ENCODE assay signal across 8 cellular contexts in genomic region chr16:47143329-47143676, GRCh38. TPM values are rescaled to one million over a fixed set of nuclear protein-coding genes. Genes with fewer than 3 reads are reported as not detected.
DNase-seq lines count a peak whose midpoint lies in the region; ATAC-seq lines count a peak whose summit lies in the region.

No MANE protein-coding gene starts in this region.

- H3K4me1 ChIP-seq in mesodermal cell (ENCODE audit: control insufficient read depth, insufficient read depth, low read length, poor library complexity, severe bottlenecking), result no peaks in the 10 kb centered on the region

- H3K4me1 Mint-ChIP-seq in effector memory CD8-positive, alpha-beta T cell (ENCODE audit: low read depth in 2 of 2), result peaks cover 10 to 11% of the 10 kb centered on the region in 2 donors

- no peaks in the 10 kb centered on the region for H3K36me3 ChIP-seq in mesodermal cell (ENCODE audit: control insufficient read depth, insufficient read depth, low read length)

- H3K4me3 ChIP-seq in mesodermal cell (ENCODE audit: extremely low read depth, insufficient read depth, low read length, poor library complexity, severe bottlenecking), result peak overlapping the region; percentile 62

- peaks cover 3% of the 10 kb centered on the region for H3K36me3 Mint-ChIP-seq in effector memory CD8-positive, alpha-beta T cell (ENCODE audit: insufficient read depth)

- H3K9me3 ChIP-seq in mesodermal cell (ENCODE audit: control insufficient read depth, low read length), result no peaks in the 10 kb centered on the region

- H3K27me3 Mint-ChIP-seq in effector memory CD8-positive, alpha-beta T cell, result peaks cover 8 to 22% of the 10 kb centered on the region in 2 donors

- H3K4me3 Mint-ChIP-seq in effector memory CD8-positive, alpha-beta T cell, result peak overlapping the region; percentile 85 to 88

- H3K27ac ChIP-seq in mesodermal cell (ENCODE audit: low read depth, low read length, severe bottlenecking), result peak overlapping the region; percentile 70

- ATAC-seq in GM19328 (IDR thresholded peaks at IDR 0.05; ENCODE audit: unreplicated experiment), result peak; percentile 55
- peak; percentile 44 for ATAC-seq in HG03378 (IDR thresholded peaks at IDR 0.05; ENCODE audit: unreplicated experiment)
- ATAC-seq in effector memory CD8-positive, alpha-beta T cell (replicated peaks), result peak; percentile 67

- no peak overlapping the region for H3K27ac Mint-ChIP-seq in effector memory CD8-positive, alpha-beta T cell

- 0% methylated on average over 40 to 42 of the region's 55 CpGs for WGBS in mesodermal cell (ENCODE audit: insufficient coverage in 2 of 2), 2 experiments

- peak; percentile 79 for DNase-seq in CD1c-positive myeloid dendritic cell (ENCODE audit: extremely low spot score)
- peak; percentile 2 for DNase-seq in NCI-H748 treated with DMSO at 0.1 percent for 48 hours (lab: John Stamatoyannopoulos, UW)
- DNase-seq in activated CD4-positive, alpha-beta T cell treated with anti-CD3 and anti-CD28 coated beads, Interleukin-2, amount 50 U/mL, for 48 hours, result peak; percentile 70 to 73
- peak; percentile 45 to 57 (median 55) for DNase-seq in effector memory CD8-positive, alpha-beta T cell
- DNase-seq in stimulated activated CD8-positive, alpha-beta memory T cell treated with anti-CD3 and anti-CD28 coated beads, Interleukin-4, amount 100 ng/mL, for 48 hours, result peak; percentile 77

- H3K9me3 Mint-ChIP-seq in effector memory CD8-positive, alpha-beta T cell, result no peaks in the 10 kb centered on the region

RNA-seq across cellular contexts. Expression of gene NETO2, which starts 0.4 kb away (rescaled TPM):
- 27.2 TPM for polyA plus RNA-seq in mesodermal cell (2013, experiment 1 of 2)
- polyA plus RNA-seq in mesodermal cell (2013, experiment 2 of 2), result 26.4 TPM

Comparison
In these comparisons a context has a peak if more than half of its experiments do, and no peak if none do; other contexts are left out.
1. Peak in every context shown above with its lines: DNase-seq, ATAC-seq, H3K4me3 ChIP-seq and H3K27ac ChIP-seq.
2. DNase-seq: peak in every context shown above with its lines; median percentile 79 in CD1c-positive myeloid dendritic cell; 77 in stimulated activated CD8-positive, alpha-beta memory T cell treated with anti-CD3 and anti-CD28 coated beads, Interleukin-4, amount 100 ng/mL, for 48 hours; 72 in activated CD4-positive, alpha-beta T cell treated with anti-CD3 and anti-CD28 coated beads, Interleukin-2, amount 50 U/mL, for 48 hours; 55 in effector memory CD8-positive, alpha-beta T cell; 2 in NCI-H748 treated with DMSO at 0.1 percent for 48 hours.